Comparison of ENCODE assay signal across 8 cellular contexts in the genomic region with DNA sequence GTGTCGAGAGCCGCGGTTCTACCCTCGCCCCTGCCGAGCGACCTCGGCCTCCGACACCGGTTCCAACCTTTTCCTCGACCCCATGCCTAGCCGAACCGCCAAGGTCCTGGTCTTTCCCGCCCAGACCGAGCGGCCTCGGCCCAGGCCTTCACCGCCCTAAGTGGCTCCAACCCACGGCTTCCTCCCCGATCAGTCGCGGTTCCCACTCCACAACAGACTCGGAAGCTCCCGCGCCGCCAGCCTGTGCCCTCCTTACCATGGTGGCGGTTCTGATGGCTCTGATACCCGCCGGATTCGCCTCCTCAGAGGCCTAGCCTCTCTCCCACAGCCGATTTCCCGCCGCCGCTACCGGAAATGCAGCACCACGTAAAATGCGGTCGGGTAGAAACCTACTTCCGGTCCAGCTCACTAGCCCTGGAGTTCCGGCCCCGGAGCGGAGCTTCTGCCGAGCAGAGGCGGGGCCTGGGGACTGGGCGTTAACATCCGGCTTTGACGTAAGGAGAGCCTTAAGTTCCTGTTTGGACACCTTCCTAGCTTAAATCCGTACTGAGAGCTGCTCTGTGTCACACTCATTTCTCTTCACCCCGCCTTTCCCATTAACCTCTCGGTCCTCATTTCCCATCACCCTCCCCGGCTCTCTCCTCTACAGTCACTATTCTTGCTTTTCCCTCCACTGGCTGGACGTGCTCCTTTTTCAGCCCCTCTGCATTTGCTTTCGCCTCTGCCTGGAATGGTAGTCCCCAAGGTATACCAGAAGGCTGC. TPM values are rescaled to one million over a fixed set of nuclear protein-coding genes. Genes with fewer than 3 reads are reported as not detected.
DNase-seq lines count a peak whose midpoint lies in the region; ATAC-seq and TF ChIP-seq lines count a peak whose summit lies in the region.

A gene (minus strand): TSS at position 358 of the 762 bp plus-strand sequence. CDS start 99 bp downstream, at position 259.

- H3K27ac ChIP-seq in KMS-11: peak within 1 kb of the TSS; percentile 94
- peak within 1 kb of the TSS; percentile 88 to 91 (median 88) for H3K27ac ChIP-seq in Peyer's patch
- peak within 1 kb of the TSS; percentile 91 to 95 (median 94) for H3K27ac ChIP-seq in esophagus muscularis mucosa (replicated peaks in 1 of 4)
- H3K27ac ChIP-seq in muscle layer of duodenum (ENCODE audit: low read length): peak within 1 kb of the TSS; percentile 98

- H3K79me2 ChIP-seq in KMS-11 (ENCODE audit: insufficient read depth, low read depth): peaks cover 46% of the 10 kb centered on the region

- 2% methylated on average over 34 of the region's 52 CpGs for WGBS in esophagus muscularis mucosa

- no peak for TF ChIP-seq EP300 in esophagus muscularis mucosa (IDR thresholded peaks at IDR 0.05)

- peak within 1 kb of the TSS; percentile 71 for H2AFZ ChIP-seq in KMS-11 (ENCODE audit: low read depth)

- H3K27me3 ChIP-seq in KMS-11 (ENCODE audit: insufficient read depth, low read depth) (no peaks in the 10 kb centered on the region), Peyer's patch (no peaks in the 10 kb centered on the region), esophagus muscularis mucosa (no peaks in the 10 kb centered on the region), muscle layer of duodenum (ENCODE audit: low read depth, low read length) (no peaks in the 10 kb centered on the region)

- H3K4me3 ChIP-seq in KMS-11 (IDR thresholded peaks at IDR 0.05; ENCODE audit: insufficient read depth, low read depth, low read length) (no peak within 1 kb of the TSS), Peyer's patch (peak within 1 kb of the TSS; percentile 59 to 94 (median 80)), esophagus muscularis mucosa (peak within 1 kb of the TSS; percentile 78 to 87 (median 82)), muscle layer of duodenum (ENCODE audit: low read depth in 1 of 2, low read length in 2 of 2) (peak within 1 kb of the TSS; percentile 76 to 94)

- H3K9me3 ChIP-seq in Peyer's patch: no peaks in the 10 kb centered on the region
- no peaks in the 10 kb centered on the region for H3K9me3 ChIP-seq in esophagus muscularis mucosa
- no peaks in the 10 kb centered on the region for H3K9me3 ChIP-seq in muscle layer of duodenum (ENCODE audit: control insufficient read depth in 1 of 2, low read length in 2 of 2)

- peaks cover 11% of the 10 kb centered on the region; the same call in 1 of the 2 replicates for H4K20me1 ChIP-seq in KMS-11 (ENCODE audit: insufficient read depth)

- TF ChIP-seq CTCF in KMS-11 (conservative IDR thresholded peaks at IDR 0.05; ENCODE audit: low read depth, low read length) (no peak), Peyer's patch (IDR thresholded peaks at IDR 0.05) (no peak), esophagus muscularis mucosa (IDR thresholded peaks at IDR 0.05) (peak in 1 of 3 experiments; percentile 4)

- intact Hi-C loops in esophagus muscularis mucosa (cut with DNase I): loop anchor here (5.0 to 10.0 kb wide), 2 partner anchors 52 to 174 kb away; no protein-coding TSS in a partner anchor

- peak within 1 kb of the TSS; percentile 94 for H3K4me2 ChIP-seq in KMS-11

- peaks cover 10% of the 10 kb centered on the region for H3K4me1 ChIP-seq in KMS-11 (ENCODE audit: low read depth, poor library complexity, severe bottlenecking)
- H3K4me1 ChIP-seq in Peyer's patch: peaks cover 0 to 21% (median 8%) of the 10 kb centered on the region in 4 donors
- peaks cover 25 to 35% (median 32%) of the 10 kb centered on the region in 4 donors for H3K4me1 ChIP-seq in esophagus muscularis mucosa
- peaks cover 0 to 16% of the 10 kb centered on the region in 2 donors for H3K4me1 ChIP-seq in muscle layer of duodenum (ENCODE audit: control insufficient read depth in 1 of 2, insufficient read depth in 2 of 2, low read length in 2 of 2)

- TF ChIP-seq POLR2A in Peyer's patch (IDR thresholded peaks at IDR 0.05): peak; percentile 62 to 98
- peak; percentile 76 for TF ChIP-seq POLR2A in esophagus muscularis mucosa (IDR thresholded peaks at IDR 0.05; ENCODE audit: low read depth)

- peak; percentile 96 for ATAC-seq in GM21737 (IDR thresholded peaks at IDR 0.05; ENCODE audit: unreplicated experiment)

- DNase-seq in DMS53 treated with DMSO at 0.1 percent for 48 hours (lab: John Stamatoyannopoulos, UW; ENCODE audit: unreplicated experiment) (peak; percentile 96), Peyer's patch (peak; percentile 95 to 99 (median 96)), esophagus muscularis mucosa (ENCODE audit: extremely low spot score) (peak; percentile 98)
- DNase-seq in activated T-cell treated with anti-CD3 and anti-CD28 coated beads, Interleukin-2, amount 50 U/mL, for 48 hours: peak; percentile 97 to 98
- DNase-seq in stimulated activated CD8-positive, alpha-beta memory T cell treated with anti-CD3 and anti-CD28 coated beads, Interleukin-7, amount 100 ng/mL, for 4 hours (ENCODE audit: low read depth in 2 of 2): peak; percentile 95 to 96

- peak within 1 kb of the TSS; percentile 98 for H3K9ac ChIP-seq in KMS-11

- H3K36me3 ChIP-seq in KMS-11 (ENCODE audit: insufficient read depth) (no peaks in the 10 kb centered on the region; the same call in 1 of the 2 replicates), Peyer's patch (peaks cover 0 to 21% (median 0%) of the 10 kb centered on the region in 3 donors), esophagus muscularis mucosa (peaks cover 14 to 25% (median 22%) of the 10 kb centered on the region in 4 donors), muscle layer of duodenum (ENCODE audit: control insufficient read depth in 1 of 2, insufficient read depth in 2 of 2, low read length in 2 of 2) (peaks cover 20 to 27% of the 10 kb centered on the region in 2 donors)

RNA-seq across cellular contexts. Expression of the gene that starts here (rescaled TPM):
- 100 to 1,000 TPM in 3 of 4 donors, 10 to 100 TPM in 1; 74.6 to 129 (median 114) TPM for total RNA-seq in Peyer's patch
- total RNA-seq in esophagus muscularis mucosa: 100 to 1,000 TPM; 127 to 258 (median 216) TPM
